ENCODE assay signal across 10 cellular contexts in genomic region chr11:20156280-20156875, GRCh38. TPM values are rescaled to one million over a fixed set of nuclear protein-coding genes. Genes with fewer than 3 reads are reported as not detected.
DNase-seq lines count a peak whose midpoint lies in the region; ATAC-seq, FAIRE-seq and TF ChIP-seq lines count a peak whose summit lies in the region.
"Had no signal": no experiment of that assay in that cellular context is flagged by ENCODE, and none has a peak within 500 bp of the region (broad histone marks: within the 10 kb centered on the region; RNA-seq: fewer than 3 reads in every experiment).

No MANE protein-coding gene starts in this region.

- H2AK5ac ChIP-seq in H1 (ENCODE audit: low read depth, low read length): no peak overlapping the region

- no peak overlapping the region for H2BK12ac ChIP-seq in H1 (ENCODE audit: low read depth, low read length)

- no peak overlapping the region for H2BK120ac ChIP-seq in H1 (replicated peaks; ENCODE audit: low read depth, low read length)

- no peak overlapping the region for H2BK20ac ChIP-seq in H1 (ENCODE audit: low read length)

- no peak overlapping the region for H3K27ac Mint-ChIP-seq in activated B cell treated with CpG ODN at 0.5 μM for 24 hours

- H3K9me3 Mint-ChIP-seq in activated B cell treated with CpG ODN at 0.5 μM for 24 hours: peaks cover 3% of the 10 kb centered on the region

- H3K9ac ChIP-seq in H1 (replicated peaks in 1 of 4; ENCODE audit: extremely low read depth in 1 of 4, low read depth in 3 of 4, low read length in 3 of 4) (no peak overlapping the region; a peak in 2 of 7 replicates), Karpas-422 (ENCODE audit: low read length) (no peak overlapping the region)

- H3K4me3 ChIP-seq in H1 (ENCODE audit: extremely low read depth in 1 of 4, insufficient read depth in 2 of 4, low read depth in 3 of 4, low read length in 4 of 4): peak overlapping the region; percentile 50 to 76 (median 57)
- H3K4me3 ChIP-seq in Karpas-422 (ENCODE audit: low read length): no peak overlapping the region
- H3K4me3 ChIP-seq: SJSA1 had no signal

- no peaks in the 10 kb centered on the region for H3K9me3 ChIP-seq in H1 (ENCODE audit: insufficient read depth in 2 of 2, low read depth in 1 of 2, low read length in 1 of 2)
- H3K9me3 ChIP-seq in Karpas-422 (ENCODE audit: low read length): no peaks in the 10 kb centered on the region

- peaks cover 41 to 69% (median 66%) of the 10 kb centered on the region in 4 experiments for H3K27me3 ChIP-seq in H1 (replicated peaks in 1 of 4; ENCODE audit: control insufficient read depth in 3 of 4, extremely low read depth in 1 of 4, insufficient read depth in 3 of 4, low read length in 3 of 4)
- H3K27me3 ChIP-seq in Karpas-422 (ENCODE audit: low read length): no peaks in the 10 kb centered on the region

- TF ChIP-seq CTCF in activated B cell treated with CpG ODN at 0.5 μM for 24 hours (IDR thresholded peaks at IDR 0.05) (no peak), H1 (IDR thresholded peaks at IDR 0.05; ENCODE audit: control extremely low read depth in 1 of 3, insufficient read depth in 1 of 3, low read depth in 1 of 3, low read length in 3 of 3) (no peak)

- H3K27ac ChIP-seq in H1 (ENCODE audit: low read depth, low read length) (no peak overlapping the region), Karpas-422 (ENCODE audit: low read length) (no peak overlapping the region)
- H3K27ac ChIP-seq: SJSA1 had no signal

- intact Hi-C loops in activated B cell treated with CpG ODN at 0.5 μM for 24 hours (cut with micrococcal nuclease): no loop called here

- no peak overlapping the region for H2BK15ac ChIP-seq in H1 (ENCODE audit: low read length)

- peaks cover 18% of the 10 kb centered on the region for H3K4me1 Mint-ChIP-seq in activated B cell treated with CpG ODN at 0.5 μM for 24 hours

- no peak for TF ChIP-seq EP300 in H1 (IDR thresholded peaks at IDR 0.05; ENCODE audit: borderline replicate concordance in 1 of 2, low read depth in 2 of 2, low read length in 2 of 2)

- H3K9me2 ChIP-seq in Karpas-422 (replicated peaks; ENCODE audit: insufficient read depth, low read length): no peaks in the 10 kb centered on the region

- no peaks in the 10 kb centered on the region for H3K79me1 ChIP-seq in H1 (ENCODE audit: low read depth, low read length)

- ATAC-seq in GM18907 (IDR thresholded peaks at IDR 0.05; ENCODE audit: unreplicated experiment) (peak; percentile 36), activated B cell treated with CpG ODN at 0.5 μM for 24 hours (ENCODE audit: low read depth) (no peak), GM19452 (IDR thresholded peaks at IDR 0.05; ENCODE audit: unreplicated experiment) (no peak)

- H4K20me1 ChIP-seq in H1 (replicated peaks in 1 of 2; ENCODE audit: control insufficient read depth in 1 of 2, insufficient read depth in 2 of 2, low read length in 2 of 2): peaks cover 8 to 11% of the 10 kb centered on the region in 2 experiments
- no peaks in the 10 kb centered on the region for H4K20me1 ChIP-seq in Karpas-422 (ENCODE audit: insufficient read depth, low read depth, low read length)

- H3K23ac ChIP-seq in H1 (ENCODE audit: insufficient read length): no peak overlapping the region

- no peak overlapping the region; the same call in 1 of the 2 replicates for H2BK5ac ChIP-seq in H1 (ENCODE audit: low read depth, low read length)

- peaks cover 2% of the 10 kb centered on the region for H3K36me3 Mint-ChIP-seq in activated B cell treated with CpG ODN at 0.5 μM for 24 hours (ENCODE audit: low read depth)

- H3K79me2 ChIP-seq in H1 (ENCODE audit: control insufficient read depth in 1 of 2, insufficient read depth in 2 of 2, low read length in 2 of 2) (no peaks in the 10 kb centered on the region), Karpas-422 (ENCODE audit: low read length) (no peaks in the 10 kb centered on the region)

- POLR2A ChIA-PET in activated B cell treated with CpG ODN at 0.5 μM for 24 hours (lab: Charles Lee): no interaction called here
- POLR2A ChIA-PET in H1 (lab: Charles Lee; ENCODE audit: partially characterized antibody): interaction anchor here (1.0 kb wide), 1 partner anchor 29 kb away, joined by 4 read pairs; no protein-coding TSS in a partner anchor

- H3K14ac ChIP-seq in H1 (ENCODE audit: insufficient read length): no peak overlapping the region

- peak overlapping the region; percentile 63 for H3K4ac ChIP-seq in H1 (replicated peaks; ENCODE audit: insufficient read length, low read depth, low read length)

- H3K18ac ChIP-seq in H1 (ENCODE audit: extremely low read depth, low read length): peak overlapping the region; percentile 38; the same call in 1 of the 2 replicates

- peak overlapping the region; percentile 78 to 89 for H3K4me2 ChIP-seq in H1 (ENCODE audit: insufficient read depth in 1 of 2, low read depth in 2 of 2, low read length in 2 of 2)
- no peak overlapping the region for H3K4me2 ChIP-seq in Karpas-422 (ENCODE audit: low read depth, low read length, poor library complexity, severe bottlenecking)

- peak overlapping the region; percentile 48 for H4K5ac ChIP-seq in H1 (ENCODE audit: insufficient read length, low read depth, low read length)

- no peak for FAIRE-seq in H1 (lab: Jason Lieb, UNC)
- FAIRE-seq: GM18507 had no signal

- H3K4me1 ChIP-seq in H1 (replicated peaks in 1 of 4; ENCODE audit: control insufficient read depth in 3 of 4, insufficient read depth in 4 of 4, low read length in 3 of 4): peaks cover 8 to 42% (median 20%) of the 10 kb centered on the region in 4 experiments
- H3K4me1 ChIP-seq in Karpas-422 (ENCODE audit: low read length): no peaks in the 10 kb centered on the region
- H3K4me1 ChIP-seq: SJSA1 had no signal

- H3K56ac ChIP-seq in H1 (replicated peaks; ENCODE audit: insufficient read length, low read depth, low read length): no peak overlapping the region

- no peak overlapping the region for H4K91ac ChIP-seq in H1 (replicated peaks; ENCODE audit: insufficient read length, low read length)

- H3K27me3 Mint-ChIP-seq in activated B cell treated with CpG ODN at 0.5 μM for 24 hours: peaks cover 63% of the 10 kb centered on the region

- peaks cover 16% of the 10 kb centered on the region; the same call in 1 of the 2 replicates for H3K23me2 ChIP-seq in H1 (ENCODE audit: low read depth, low read length)

- no peak for TF ChIP-seq POLR2A in H1 (IDR thresholded peaks at IDR 0.05; ENCODE audit: control extremely low read depth in 1 of 2, low read depth in 2 of 2, low read length in 2 of 2)

- H2AFZ ChIP-seq in H1 (ENCODE audit: low read length) (no peak overlapping the region; the same call in 1 of the 2 replicates), Karpas-422 (ENCODE audit: low read length) (no peak overlapping the region)

- WGBS in H1 (ENCODE audit: extremely low coverage in 1 of 2, insufficient coverage in 1 of 2, insufficient read length in 1 of 2, insufficient replicate concordance in 2 of 2, low coverage in 1 of 2, low lambda C conversion rate in 2 of 2, missing lambda C conversion rate in 1 of 2), 2 experiments: 2% methylated on average over 34 of the region's 51 CpGs; no CpG with 5 or more reads in 1 of the 2 experiments

- H4K8ac ChIP-seq in H1 (ENCODE audit: extremely low read depth, insufficient read depth, low read length): peak overlapping the region; percentile 52

- peak overlapping the region; percentile 64 for H3K4me3 Mint-ChIP-seq in activated B cell treated with CpG ODN at 0.5 μM for 24 hours

- TF ChIP-seq RAD21 in H1 (IDR thresholded peaks at IDR 0.05 in 1 of 2, conservative IDR thresholded peaks at IDR 0.05 in 1 of 2; ENCODE audit: low read depth in 2 of 2, low read length in 2 of 2): no peak

- CTCF ChIA-PET in activated B cell treated with CpG ODN at 0.5 μM for 24 hours (lab: Charles Lee): no interaction called here
- CTCF ChIA-PET in H1 (lab: Charles Lee; ENCODE audit: partially characterized antibody): interaction anchor here (0.7 to 2.1 kb wide), 2 partner anchors 28 to 199 kb away, joined by 4 to 8 read pairs; no protein-coding TSS in a partner anchor

- H3K36me3 ChIP-seq in H1 (ENCODE audit: control insufficient read depth in 2 of 4, insufficient read depth in 4 of 4, low read length in 3 of 4) (no peaks in the 10 kb centered on the region), Karpas-422 (ENCODE audit: insufficient read depth, low read length) (no peaks in the 10 kb centered on the region)
- H3K36me3 ChIP-seq: SJSA1 had no signal

- DNase-seq in activated B cell treated with CpG ODN at 0.5 μM for 24 hours: no peak
- DNase-seq in H1 (ENCODE audit: low read depth in 1 of 2, low spot score in 2 of 2): peak in 1 of 2 experiments; percentile 87
- peak in 3 of 4 experiments; percentile 17 to 40 (median 18) for DNase-seq in stimulated activated CD4-positive, alpha-beta T cell treated with anti-CD3 and anti-CD28 coated beads, Interleukin-1b, Interleukin-23, amount 100 ng/mL, for 24 hours (ENCODE audit: low read depth in 4 of 4, low spot score in 1 of 4)
- no peak for DNase-seq in NOMO-1 treated with DMSO at 0.1 percent for 48 hours (lab: John Stamatoyannopoulos, UW; ENCODE audit: unreplicated experiment)
- DNase-seq in HCEC 1CT: no peak
- DNase-seq in Karpas-422: no peak

TF ChIP-seq in H1, 55 proteins besides CTCF, POLR2A, EP300 and RAD21 (continues in another document):
- TF ChIP-seq BCL11A (IDR thresholded peaks at IDR 0.05; ENCODE audit: low read depth in 2 of 2, low read length in 2 of 2) (no peak), SP4 (IDR thresholded peaks at IDR 0.05; ENCODE audit: low read length) (no peak), MAFK (IDR thresholded peaks at IDR 0.05; ENCODE audit: low read depth, low read length) (no peak), MAX (IDR thresholded peaks at IDR 0.05) (peak; percentile 30; the same call in 1 of the 2 replicates), YY1 (IDR thresholded peaks at IDR 0.05; ENCODE audit: low read depth, low read length) (peak; percentile 50; the same call in 1 of the 2 replicates), CTBP2 (IDR thresholded peaks at IDR 0.05; ENCODE audit: borderline replicate concordance, insufficient read depth, insufficient read length, low read length) (no peak), KDM1A (IDR thresholded peaks at IDR 0.05; ENCODE audit: borderline replicate concordance, low read length) (no peak)

RNA-seq across cellular contexts. Expression of gene DBX1, which starts 3.9 kb away (rescaled TPM):
- not detected in 2 replicates for total RNA-seq in activated B cell treated with CpG ODN at 0.5 μM for 24 hours
- not detected in 2 replicates for total RNA-seq in H1 (2021; fragmentation: NEBNext Ultra II Directional; extraction: Animal tissue kit (Norgen Biotek cat#: 25700))
- 0.05 TPM in 1 of 2 replicates, not detected in the other for polyA plus RNA-seq in H1 (2011; rRNA removed)
- 0.09 TPM for polyA plus RNA-seq in H1 (2011; cell fraction: cytosol; rRNA removed)
- not detected for polyA plus RNA-seq in H1 (2011; cell fraction: nucleus; rRNA removed)
- 0.19 TPM in 1 of 4 replicates, not detected in the others for polyA plus RNA-seq in H1 (2012, experiment 1 of 2)
- not detected for polyA plus RNA-seq in H1 (2012, experiment 2 of 2)
- 0.04 TPM for polyA plus RNA-seq in H1 (2013, experiment 1 of 2)
- not detected for polyA plus RNA-seq in H1 (2013, experiment 2 of 2)
- polyA minus RNA-seq in H1 (2011; rRNA and poly(A)+ RNA removed): not detected in 2 replicates
- polyA minus RNA-seq in H1 (2011; cell fraction: cytosol; rRNA and poly(A)+ RNA removed): not detected
- not detected for polyA minus RNA-seq in H1 (2011; cell fraction: nucleus; rRNA and poly(A)+ RNA removed)
- total RNA-seq in Karpas-422 (2014; rRNA removed; shearing (Covaris generic); ENCODE audit: low replicate concordance): not detected in 2 replicates
- total RNA-seq: SJSA1 had no signal

Comparison
In these comparisons a context has a peak if more than half of its experiments do, and no peak if none do; other contexts are left out.
1. DNase-seq: peak in stimulated activated CD4-positive, alpha-beta T cell treated with anti-CD3 and anti-CD28 coated beads, Interleukin-1b, Interleukin-23, amount 100 ng/mL, for 24 hours (3 of 4); none in activated B cell treated with CpG ODN at 0.5 μM for 24 hours (single experiment), NOMO-1 treated with DMSO at 0.1 percent for 48 hours (single experiment), HCEC 1CT (single experiment) and Karpas-422 (single experiment).